Comparison of ENCODE assay signal across 13 cellular contexts in genomic region chr16:89350701-89351380, GRCh38.
DNase-seq lines count a peak whose midpoint lies in the region; ATAC-seq, FAIRE-seq and TF ChIP-seq lines count a peak whose summit lies in the region.
"Had no signal": no experiment of that assay in that cellular context is flagged by ENCODE, and none has a peak within 500 bp of the region (broad histone marks: within the 10 kb centered on the region; RNA-seq: fewer than 3 reads in every experiment).

No MANE protein-coding gene starts in this region.

- H3K4me3 Mint-ChIP-seq in brain (no peak overlapping the region), progenitor cell of endocrine pancreas (ENCODE audit: low read depth) (no peak overlapping the region)

- no peak overlapping the region for H3K9ac ChIP-seq in BLaER1 treated with 17β-estradiol and CSF1 and Interleukin-3, amounts not matched to agents 10 nM and 100 nM

- no peak overlapping the region for H3K4me3 ChIP-seq in BLaER1 treated with 17β-estradiol and CSF1 and Interleukin-3, amounts not matched to agents 10 nM and 100 nM
- H3K4me3 ChIP-seq: HAP-1, transverse colon had no signal

- no peak for TF ChIP-seq CTCF in brain (conservative IDR thresholded peaks at IDR 0.05)
- no peak for TF ChIP-seq CTCF in progenitor cell of endocrine pancreas (IDR thresholded peaks at IDR 0.05; ENCODE audit: unreplicated experiment)

- TF ChIP-seq POLR2A in erythroblast (IDR thresholded peaks at IDR 0.05; ENCODE audit: low read length) (no peak), H54 (IDR thresholded peaks at IDR 0.05; ENCODE audit: low read depth, low read length) (no peak)

- 0 out of 22 replicates have a peak overlapping the region, but pooled peaks of 1 of the 11 experiments have one; percentile 4 for H3K27ac ChIP-seq in BLaER1 treated with 17β-estradiol and CSF1 and Interleukin-3, amounts not matched to agents 10 nM and 100 nM
- H3K27ac ChIP-seq: transverse colon had no signal

- peak overlapping the region in 3 of 5 experiments; percentile 1 to 49 (median 12) for H3K27ac Mint-ChIP-seq in brain
- peak overlapping the region; percentile 57 for H3K27ac Mint-ChIP-seq in progenitor cell of endocrine pancreas

- H3K4me2 ChIP-seq in BLaER1 treated with 17β-estradiol and CSF1 and Interleukin-3, amounts not matched to agents 10 nM and 100 nM = peak overlapping the region; percentile 80 to 95 (median 91)

- no peak for FAIRE-seq in H54 (lab: Jason Lieb, UNC)

- H3K9me3 ChIP-seq in BLaER1 treated with 17β-estradiol and CSF1 and Interleukin-3, amounts not matched to agents 10 nM and 100 nM (replicated peaks in 1 of 11) = no peaks in the 10 kb centered on the region
- H3K9me3 ChIP-seq: HAP-1, transverse colon had no signal

- H3K27me3 ChIP-seq in BLaER1 treated with 17β-estradiol and CSF1 and Interleukin-3, amounts not matched to agents 10 nM and 100 nM = no peaks in the 10 kb centered on the region
- H3K27me3 ChIP-seq: transverse colon had no signal

- no peak for ATAC-seq in HG03521 (IDR thresholded peaks at IDR 0.05; ENCODE audit: unreplicated experiment)
- ATAC-seq: left ventricle myocardium superior had no signal

- DNase-seq in RKO (ENCODE audit: low spot score) (peak; percentile 37), progenitor cell of endocrine pancreas (ENCODE audit: low spot score, unreplicated experiment) (no peak), erythroblast (lab: John Stamatoyannopoulos, UW) (no peak), H54 (ENCODE audit: insufficient read length, low spot score) (no peak), hepatic stellate cell (ENCODE audit: low spot score) (no peak)
- DNase-seq: COR-L47, left ventricle myocardium superior, NCI-H1930, transverse colon had no signal

- no peaks in the 10 kb centered on the region for H3K27me3 Mint-ChIP-seq in brain
- no peaks in the 10 kb centered on the region for H3K27me3 Mint-ChIP-seq in progenitor cell of endocrine pancreas

- H3K4me1 Mint-ChIP-seq in brain (peaks cover 74% of the 10 kb centered on the region), progenitor cell of endocrine pancreas (ENCODE audit: low read depth) (peaks cover 34% of the 10 kb centered on the region)

- H3K36me3 Mint-ChIP-seq in brain (peaks cover 38% of the 10 kb centered on the region), progenitor cell of endocrine pancreas (ENCODE audit: insufficient read depth) (peaks cover 3% of the 10 kb centered on the region)

- peaks cover 93 to 100% (median 100%) of the 10 kb centered on the region in 10 experiments for H3K4me1 ChIP-seq in BLaER1 treated with 17β-estradiol and CSF1 and Interleukin-3, amounts not matched to agents 10 nM and 100 nM

- H3K36me3 ChIP-seq in BLaER1 treated with 17β-estradiol and CSF1 and Interleukin-3, amounts not matched to agents 10 nM and 100 nM = peaks cover 9 to 37% (median 29%) of the 10 kb centered on the region in 11 experiments; a peak in 20 of 22 replicates
- H3K36me3 ChIP-seq: HAP-1, transverse colon had no signal

- peaks cover 100% of the 10 kb centered on the region in 11 experiments for H4K20me1 ChIP-seq in BLaER1 treated with 17β-estradiol and CSF1 and Interleukin-3, amounts not matched to agents 10 nM and 100 nM

- H3K9me3 Mint-ChIP-seq in brain (peaks cover 0 to 4% (median 2%) of the 10 kb centered on the region in 5 experiments), progenitor cell of endocrine pancreas (ENCODE audit: low read depth) (no peaks in the 10 kb centered on the region)
